In genomic region chr17:42276609-42277341, GRCh38 we compare ENCODE assay signal across 1 cellular context.
TF ChIP-seq lines count a peak whose summit lies in the region.

No MANE protein-coding gene starts in this region.

TF ChIP-seq in HepG2, 621 proteins besides CTCF, POLR2A, EP300 and RAD21 (continued from another document and continues in another):
- TF ChIP-seq PLRG1 (conservative IDR thresholded peaks at IDR 0.05) (no peak), MBNL3 (CRISPR knock-in tag; conservative IDR thresholded peaks at IDR 0.05) (no peak), KAT7 (CRISPR knock-in tag; IDR thresholded peaks at IDR 0.05; ENCODE audit: borderline replicate concordance) (peak; percentile 90), NFIC (IDR thresholded peaks at IDR 0.05; ENCODE audit: low read length) (no peak), PAF1 (CRISPR knock-in tag; IDR thresholded peaks at IDR 0.05) (no peak), ZNF225 (CRISPR knock-in tag; IDR thresholded peaks at IDR 0.05) (0 out of 2 replicates have a peak, but pooled peaks have one; percentile 49), STAG1 (CRISPR knock-in tag; IDR thresholded peaks at IDR 0.05) (0 out of 2 replicates have a peak, but pooled peaks have one; percentile 15), AKAP8 (CRISPR knock-in tag; IDR thresholded peaks at IDR 0.05) (peak; percentile 74; the same call in 1 of the 2 replicates), THAP11 (CRISPR knock-in tag; IDR thresholded peaks at IDR 0.05) (0 out of 2 replicates have a peak, but pooled peaks have one; percentile 38), TAF1 (CRISPR knock-in tag; IDR thresholded peaks at IDR 0.05) (peak; percentile 71), HMG20A (CRISPR knock-in tag; IDR thresholded peaks at IDR 0.05; ENCODE audit: borderline replicate concordance) (no peak; the same call in 1 of the 2 replicates), FOSL1 (CRISPR knock-in tag; IDR thresholded peaks at IDR 0.05; ENCODE audit: borderline replicate concordance) (0 out of 2 replicates have a peak, but pooled peaks have one; percentile 25), SOX5 (CRISPR knock-in tag; IDR thresholded peaks at IDR 0.05; ENCODE audit: borderline replicate concordance) (peak; percentile 49; the same call in 1 of the 2 replicates), GABPA (IDR thresholded peaks at IDR 0.05; ENCODE audit: low read depth, low read length) (no peak), GABPA (CRISPR knock-in tag; IDR thresholded peaks at IDR 0.05; ENCODE audit: low read depth) (0 out of 2 replicates have a peak, but pooled peaks have one; percentile 32), TBL1XR1 (IDR thresholded peaks at IDR 0.05; ENCODE audit: borderline replicate concordance, low read length, partially characterized antibody) (no peak), TGIF2 (CRISPR knock-in tag; IDR thresholded peaks at IDR 0.05) (no peak), NAIF1 (CRISPR knock-in tag; IDR thresholded peaks at IDR 0.05; ENCODE audit: borderline replicate concordance) (no peak), MXD3 (CRISPR knock-in tag; IDR thresholded peaks at IDR 0.05) (peak; percentile 70; the same call in 1 of the 2 replicates), ZNF510 (CRISPR knock-in tag; IDR thresholded peaks at IDR 0.05; ENCODE audit: low read depth) (peak; percentile 85; the same call in 1 of the 2 replicates), ZNF572 (CRISPR knock-in tag; IDR thresholded peaks at IDR 0.05) (peak; percentile 60; the same call in 1 of the 2 replicates), ZNF747 (CRISPR knock-in tag; IDR thresholded peaks at IDR 0.05; ENCODE audit: borderline replicate concordance) (no peak), MTF2 (CRISPR knock-in tag; IDR thresholded peaks at IDR 0.05; ENCODE audit: borderline replicate concordance) (peak; percentile 97; the same call in 1 of the 2 replicates), ZNF737 (CRISPR knock-in tag; IDR thresholded peaks at IDR 0.05; ENCODE audit: borderline replicate concordance) (0 out of 2 replicates have a peak, but pooled peaks have one; percentile 38), SP1 (IDR thresholded peaks at IDR 0.05) (no peak), SP1 (CRISPR knock-in tag; IDR thresholded peaks at IDR 0.05) (no peak), FOXP4 (CRISPR knock-in tag; IDR thresholded peaks at IDR 0.05) (peak; percentile 64; the same call in 1 of the 2 replicates), RBM39 (IDR thresholded peaks at IDR 0.05; ENCODE audit: low read depth, low read length, poor library complexity, severe bottlenecking) (peak; percentile 88), GATAD2A (CRISPR knock-in tag; IDR thresholded peaks at IDR 0.05) (peak; percentile 92), ZNF20 (CRISPR knock-in tag; IDR thresholded peaks at IDR 0.05) (no peak), RFX5 (IDR thresholded peaks at IDR 0.05; ENCODE audit: low read depth, low read length) (no peak), ELK4 (CRISPR knock-in tag; IDR thresholded peaks at IDR 0.05; ENCODE audit: borderline replicate concordance) (no peak), FOXK1 (CRISPR knock-in tag; IDR thresholded peaks at IDR 0.05; ENCODE audit: borderline replicate concordance, low read depth) (no peak; the same call in 1 of the 2 replicates), HMG20B (CRISPR knock-in tag; conservative IDR thresholded peaks at IDR 0.05) (0 out of 2 replicates have a peak, but pooled peaks have one; percentile 54), ZNF17 (CRISPR knock-in tag; IDR thresholded peaks at IDR 0.05) (no peak), GLMP (CRISPR knock-in tag; IDR thresholded peaks at IDR 0.05; ENCODE audit: borderline replicate concordance) (no peak), DR1 (CRISPR knock-in tag; IDR thresholded peaks at IDR 0.05) (peak; percentile 58; the same call in 1 of the 2 replicates), ZBTB49 (CRISPR knock-in tag; IDR thresholded peaks at IDR 0.05; ENCODE audit: borderline replicate concordance) (no peak)
- TF ChIP-seq, protein P1, sequence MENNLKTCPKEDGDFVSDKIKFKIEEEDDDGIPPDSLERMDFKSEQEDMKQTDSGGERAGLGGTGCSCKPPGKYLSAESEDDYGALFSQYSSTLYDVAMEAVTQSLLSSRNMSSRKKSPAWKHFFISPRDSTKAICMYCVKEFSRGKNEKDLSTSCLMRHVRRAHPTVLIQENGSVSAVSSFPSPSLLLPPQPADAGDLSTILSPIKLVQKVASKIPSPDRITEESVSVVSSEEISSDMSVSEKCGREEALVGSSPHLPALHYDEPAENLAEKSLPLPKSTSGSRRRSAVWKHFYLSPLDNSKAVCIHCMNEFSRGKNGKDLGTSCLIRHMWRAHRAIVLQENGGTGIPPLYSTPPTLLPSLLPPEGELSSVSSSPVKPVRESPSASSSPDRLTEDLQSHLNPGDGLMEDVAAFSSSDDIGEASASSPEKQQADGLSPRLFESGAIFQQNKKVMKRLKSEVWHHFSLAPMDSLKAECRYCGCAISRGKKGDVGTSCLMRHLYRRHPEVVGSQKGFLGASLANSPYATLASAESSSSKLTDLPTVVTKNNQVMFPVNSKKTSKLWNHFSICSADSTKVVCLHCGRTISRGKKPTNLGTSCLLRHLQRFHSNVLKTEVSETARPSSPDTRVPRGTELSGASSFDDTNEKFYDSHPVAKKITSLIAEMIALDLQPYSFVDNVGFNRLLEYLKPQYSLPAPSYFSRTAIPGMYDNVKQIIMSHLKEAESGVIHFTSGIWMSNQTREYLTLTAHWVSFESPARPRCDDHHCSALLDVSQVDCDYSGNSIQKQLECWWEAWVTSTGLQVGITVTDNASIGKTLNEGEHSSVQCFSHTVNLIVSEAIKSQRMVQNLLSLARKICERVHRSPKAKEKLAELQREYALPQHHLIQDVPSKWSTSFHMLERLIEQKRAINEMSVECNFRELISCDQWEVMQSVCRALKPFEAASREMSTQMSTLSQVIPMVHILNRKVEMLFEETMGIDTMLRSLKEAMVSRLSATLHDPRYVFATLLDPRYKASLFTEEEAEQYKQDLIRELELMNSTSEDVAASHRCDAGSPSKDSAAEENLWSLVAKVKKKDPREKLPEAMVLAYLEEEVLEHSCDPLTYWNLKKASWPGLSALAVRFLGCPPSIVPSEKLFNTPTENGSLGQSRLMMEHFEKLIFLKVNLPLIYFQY (CRISPR knock-in tag; IDR thresholded peaks at IDR 0.05; ENCODE audit: borderline replicate concordance): peak; percentile 94
- TF ChIP-seq, protein P2, sequence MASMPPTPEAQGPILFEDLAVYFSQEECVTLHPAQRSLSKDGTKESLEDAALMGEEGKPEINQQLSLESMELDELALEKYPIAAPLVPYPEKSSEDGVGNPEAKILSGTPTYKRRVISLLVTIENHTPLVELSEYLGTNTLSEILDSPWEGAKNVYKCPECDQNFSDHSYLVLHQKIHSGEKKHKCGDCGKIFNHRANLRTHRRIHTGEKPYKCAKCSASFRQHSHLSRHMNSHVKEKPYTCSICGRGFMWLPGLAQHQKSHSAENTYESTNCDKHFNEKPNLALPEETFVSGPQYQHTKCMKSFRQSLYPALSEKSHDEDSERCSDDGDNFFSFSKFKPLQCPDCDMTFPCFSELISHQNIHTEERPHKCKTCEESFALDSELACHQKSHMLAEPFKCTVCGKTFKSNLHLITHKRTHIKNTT (CRISPR knock-in tag; IDR thresholded peaks at IDR 0.05): no peak
- TF ChIP-seq, protein P3, sequence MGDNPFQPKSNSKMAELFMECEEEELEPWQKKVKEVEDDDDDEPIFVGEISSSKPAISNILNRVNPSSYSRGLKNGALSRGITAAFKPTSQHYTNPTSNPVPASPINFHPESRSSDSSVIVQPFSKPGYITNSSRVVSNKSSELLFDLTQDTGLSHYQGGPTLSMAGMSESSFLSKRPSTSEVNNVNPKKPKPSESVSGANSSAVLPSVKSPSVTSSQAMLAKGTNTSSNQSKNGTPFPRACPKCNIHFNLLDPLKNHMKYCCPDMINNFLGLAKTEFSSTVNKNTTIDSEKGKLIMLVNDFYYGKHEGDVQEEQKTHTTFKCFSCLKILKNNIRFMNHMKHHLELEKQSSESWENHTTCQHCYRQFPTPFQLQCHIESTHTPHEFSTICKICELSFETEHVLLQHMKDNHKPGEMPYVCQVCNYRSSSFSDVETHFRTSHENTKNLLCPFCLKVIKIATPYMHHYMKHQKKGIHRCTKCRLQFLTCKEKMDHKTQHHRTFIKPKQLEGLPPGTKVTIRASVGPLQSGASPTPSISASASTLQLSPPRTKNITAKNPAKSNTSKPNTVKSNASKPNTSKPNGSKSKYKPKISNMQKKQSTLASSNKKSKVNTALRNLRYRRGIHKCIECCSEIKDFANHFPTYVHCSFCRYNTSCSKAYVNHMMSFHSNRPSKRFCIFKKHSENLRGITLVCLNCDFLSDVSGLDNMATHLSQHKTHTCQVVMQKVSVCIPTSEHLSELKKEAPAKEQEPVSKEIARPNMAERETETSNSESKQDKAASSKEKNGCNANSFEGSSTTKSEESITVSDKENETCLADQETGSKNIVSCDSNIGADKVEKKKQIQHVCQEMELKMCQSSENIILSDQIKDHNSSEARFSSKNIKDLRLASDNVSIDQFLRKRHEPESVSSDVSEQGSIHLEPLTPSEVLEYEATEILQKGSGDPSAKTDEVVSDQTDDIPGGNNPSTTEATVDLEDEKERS (CRISPR knock-in tag; IDR thresholded peaks at IDR 0.05): no peak
- TF ChIP-seq, protein P4, sequence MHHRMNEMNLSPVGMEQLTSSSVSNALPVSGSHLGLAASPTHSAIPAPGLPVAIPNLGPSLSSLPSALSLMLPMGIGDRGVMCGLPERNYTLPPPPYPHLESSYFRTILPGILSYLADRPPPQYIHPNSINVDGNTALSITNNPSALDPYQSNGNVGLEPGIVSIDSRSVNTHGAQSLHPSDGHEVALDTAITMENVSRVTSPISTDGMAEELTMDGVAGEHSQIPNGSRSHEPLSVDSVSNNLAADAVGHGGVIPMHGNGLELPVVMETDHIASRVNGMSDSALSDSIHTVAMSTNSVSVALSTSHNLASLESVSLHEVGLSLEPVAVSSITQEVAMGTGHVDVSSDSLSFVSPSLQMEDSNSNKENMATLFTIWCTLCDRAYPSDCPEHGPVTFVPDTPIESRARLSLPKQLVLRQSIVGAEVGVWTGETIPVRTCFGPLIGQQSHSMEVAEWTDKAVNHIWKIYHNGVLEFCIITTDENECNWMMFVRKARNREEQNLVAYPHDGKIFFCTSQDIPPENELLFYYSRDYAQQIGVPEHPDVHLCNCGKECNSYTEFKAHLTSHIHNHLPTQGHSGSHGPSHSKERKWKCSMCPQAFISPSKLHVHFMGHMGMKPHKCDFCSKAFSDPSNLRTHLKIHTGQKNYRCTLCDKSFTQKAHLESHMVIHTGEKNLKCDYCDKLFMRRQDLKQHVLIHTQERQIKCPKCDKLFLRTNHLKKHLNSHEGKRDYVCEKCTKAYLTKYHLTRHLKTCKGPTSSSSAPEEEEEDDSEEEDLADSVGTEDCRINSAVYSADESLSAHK (CRISPR knock-in tag; IDR thresholded peaks at IDR 0.05; ENCODE audit: borderline replicate concordance): 0 out of 2 replicates have a peak, but pooled peaks have one; percentile 24
